ENCODE assay signal across 1 cellular context in the genomic region with DNA sequence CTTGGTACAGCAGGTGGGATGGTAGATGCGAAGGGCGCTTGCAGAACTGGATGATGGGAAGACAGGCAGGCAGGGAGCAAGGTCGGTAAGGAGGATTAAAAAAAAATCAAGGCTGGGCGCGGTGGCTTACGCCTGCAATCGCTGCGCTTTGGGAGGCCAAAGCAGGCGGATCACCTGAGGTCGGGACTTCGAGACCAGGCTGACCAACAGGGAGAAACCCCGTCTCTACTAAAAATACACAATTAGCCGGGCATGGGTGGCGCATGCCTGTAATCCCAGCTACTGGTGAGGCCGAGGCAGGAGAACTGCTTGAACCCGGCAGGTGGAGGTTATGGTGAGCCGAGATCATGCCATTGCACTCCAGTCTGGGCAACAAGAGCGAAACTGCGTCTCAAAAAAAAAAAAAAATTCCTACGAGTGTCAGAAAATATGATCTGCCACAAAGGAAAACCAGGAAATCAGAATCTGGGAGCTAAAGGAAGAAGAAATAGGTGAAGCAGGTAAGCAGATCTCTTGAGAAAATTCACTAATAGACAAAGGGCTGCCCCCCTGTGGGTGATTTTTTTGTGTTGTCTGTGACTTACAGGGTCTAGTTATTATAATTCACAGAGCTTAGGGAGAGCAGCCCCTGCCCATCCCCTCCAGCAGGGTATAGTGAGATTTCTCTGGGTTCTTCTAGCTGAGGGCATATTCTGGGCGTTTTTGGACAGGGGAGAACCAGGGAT.
A peak's percentile ranks its signal among the peaks of the same experiment; 100 is the strongest.
TF ChIP-seq lines count a peak whose summit lies in the region.

No MANE protein-coding gene starts in this region.

TF ChIP-seq in GM12878, 131 proteins besides CTCF, POLR2A, EP300 and RAD21:
- TF ChIP-seq RCOR1 (conservative IDR thresholded peaks at IDR 0.05; ENCODE audit: low read depth, low read length) (no peak), WRNIP1 (IDR thresholded peaks at IDR 0.05; ENCODE audit: borderline replicate concordance, low read depth, low read length) (no peak)
- TF ChIP-seq, protein P1, sequence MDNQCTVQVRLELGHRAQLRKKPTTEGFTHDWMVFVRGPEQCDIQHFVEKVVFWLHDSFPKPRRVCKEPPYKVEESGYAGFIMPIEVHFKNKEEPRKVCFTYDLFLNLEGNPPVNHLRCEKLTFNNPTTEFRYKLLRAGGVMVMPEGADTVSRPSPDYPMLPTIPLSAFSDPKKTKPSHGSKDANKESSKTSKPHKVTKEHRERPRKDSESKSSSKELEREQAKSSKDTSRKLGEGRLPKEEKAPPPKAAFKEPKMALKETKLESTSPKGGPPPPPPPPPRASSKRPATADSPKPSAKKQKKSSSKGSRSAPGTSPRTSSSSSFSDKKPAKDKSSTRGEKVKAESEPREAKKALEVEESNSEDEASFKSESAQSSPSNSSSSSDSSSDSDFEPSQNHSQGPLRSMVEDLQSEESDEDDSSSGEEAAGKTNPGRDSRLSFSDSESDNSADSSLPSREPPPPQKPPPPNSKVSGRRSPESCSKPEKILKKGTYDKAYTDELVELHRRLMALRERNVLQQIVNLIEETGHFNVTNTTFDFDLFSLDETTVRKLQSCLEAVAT (IDR thresholded peaks at IDR 0.05) = peak; percentile 26; the same call in 1 of the 2 replicates
